8 cellular contexts compared by ENCODE assay signal in the genomic region with DNA sequence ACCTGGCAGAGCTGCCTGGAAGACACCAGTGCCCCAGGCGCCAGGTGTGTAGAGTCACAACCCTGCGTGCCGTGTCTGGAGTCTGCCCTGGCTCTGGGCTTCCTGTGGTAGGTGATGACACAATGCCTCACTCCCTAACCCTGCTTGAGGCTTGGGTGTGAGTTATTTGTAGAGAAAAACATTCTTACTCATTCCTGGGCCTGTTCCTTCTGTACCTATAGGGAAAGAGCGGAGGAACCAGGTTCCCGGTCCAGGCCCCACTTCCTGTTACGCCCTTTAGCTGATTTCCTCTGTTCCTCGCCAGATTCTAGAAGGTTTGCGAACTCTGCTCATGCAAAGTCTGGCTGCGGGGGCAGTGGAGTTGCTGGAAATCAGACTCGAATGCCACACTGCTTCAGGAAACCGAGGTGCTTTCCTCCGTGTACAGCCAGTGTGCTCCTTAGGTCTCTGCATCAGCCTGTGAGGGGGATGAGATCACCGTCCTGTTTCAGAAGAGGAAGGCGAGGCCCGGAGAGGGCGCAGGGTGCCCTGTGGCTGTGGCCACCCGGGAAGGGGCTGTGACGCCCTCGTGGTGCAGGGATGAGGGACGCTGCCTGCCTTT.
A peak's percentile ranks its signal among the peaks of the same experiment; 100 is the strongest.
DNase-seq lines count a peak whose midpoint lies in the region; ATAC-seq and TF ChIP-seq lines count a peak whose summit lies in the region.

No MANE protein-coding gene starts in this region.

- no peak for TF ChIP-seq POLR2A in gastroesophageal sphincter (IDR thresholded peaks at IDR 0.05)

- H3K27ac ChIP-seq in gastroesophageal sphincter, result no peak overlapping the region

- TF ChIP-seq CTCF in gastroesophageal sphincter (IDR thresholded peaks at IDR 0.05), result no peak

- 63 to 83% methylated on average over 5 to 8 of the region's 20 CpGs for WGBS in gastroesophageal sphincter (ENCODE audit: low coverage in 1 of 2), 2 donors

- H3K4me1 ChIP-seq in gastroesophageal sphincter, result no peaks in the 10 kb centered on the region

- TF ChIP-seq EP300 in gastroesophageal sphincter (IDR thresholded peaks at IDR 0.05), result no peak

- peak; percentile 10 to 13 for DNase-seq in activated CD8-positive, alpha-beta memory T cell treated with anti-CD3 and anti-CD28 coated beads for 1 hour (ENCODE audit: extremely low read depth in 1 of 2, low read depth in 1 of 2)
- DNase-seq in stimulated activated CD8-positive, alpha-beta memory T cell treated with anti-CD3 and anti-CD28 coated beads, Interleukin-7, amount 100 ng/mL, for 48 hours (ENCODE audit: extremely low read depth in 1 of 2, low read depth in 1 of 2), result peak; percentile 65 to 81
- DNase-seq in NCI-H774 (lab: John Stamatoyannopoulos, UW) (no peak), globus pallidus (ENCODE audit: low spot score) (no peak), NK-92 (lab: John Stamatoyannopoulos, UW; ENCODE audit: unreplicated experiment) (no peak)

- no peaks in the 10 kb centered on the region for H3K9me3 ChIP-seq in gastroesophageal sphincter

- H3K4me3 ChIP-seq in gastroesophageal sphincter, result no peak overlapping the region

- peak; percentile 18 for ATAC-seq in HG02885 (IDR thresholded peaks at IDR 0.05; ENCODE audit: poor library complexity, unreplicated experiment)
- ATAC-seq in gastroesophageal sphincter, result peak; percentile 35
- ATAC-seq in GM19328 (IDR thresholded peaks at IDR 0.05; ENCODE audit: unreplicated experiment), result no peak

- peaks cover 41% of the 10 kb centered on the region for H3K27me3 ChIP-seq in gastroesophageal sphincter

- H3K36me3 ChIP-seq in gastroesophageal sphincter, result no peaks in the 10 kb centered on the region

Comparison
In these comparisons a context has a peak if more than half of its experiments do, and no peak if none do; other contexts are left out.
1. DNase-seq: peak in activated CD8-positive, alpha-beta memory T cell treated with anti-CD3 and anti-CD28 coated beads for 1 hour (2 of 2) and stimulated activated CD8-positive, alpha-beta memory T cell treated with anti-CD3 and anti-CD28 coated beads, Interleukin-7, amount 100 ng/mL, for 48 hours (2 of 2); none in NCI-H774 (single experiment), globus pallidus (single experiment) and NK-92 (single experiment).